ENCODE assay signal across 7 cellular contexts in the genomic region with DNA sequence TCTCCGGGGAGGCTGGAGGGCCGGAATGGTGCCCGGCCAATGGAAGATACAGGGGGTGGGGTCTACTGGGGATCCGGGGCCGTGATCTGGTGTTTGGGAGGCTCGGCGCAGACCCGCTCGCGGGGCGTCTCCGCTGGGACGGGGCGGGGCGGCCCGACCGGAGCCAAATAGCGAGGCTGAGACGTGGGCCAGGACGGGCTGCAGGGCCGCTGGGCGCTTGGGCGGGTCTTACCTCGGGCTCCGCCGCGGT. TPM values are rescaled to one million over a fixed set of nuclear protein-coding genes. Genes with fewer than 3 reads are reported as not detected.
DNase-seq lines count a peak whose midpoint lies in the region; ATAC-seq and TF ChIP-seq lines count a peak whose summit lies in the region.

No MANE protein-coding gene starts in this region.

- no peak for TF ChIP-seq EP300 in esophagus muscularis mucosa (IDR thresholded peaks at IDR 0.05)

- H3K27ac ChIP-seq in OCI-LY1 (ENCODE audit: low read depth, low read length, poor library complexity, severe bottlenecking) (peak overlapping the region; percentile 59), esophagus muscularis mucosa (replicated peaks in 1 of 4) (peak overlapping the region; percentile 92 to 97 (median 96)), temporal lobe (ENCODE audit: low read depth, low read length) (peak overlapping the region; percentile 67)

- H3K27me3 Mint-ChIP-seq in activated T-cell treated with anti-CD3 and anti-CD28 coated beads, Interleukin-2, amount 50 U/mL, for 24 hours = no peaks in the 10 kb centered on the region
- H3K27me3 Mint-ChIP-seq in nephron (ENCODE audit: low read depth) = no peaks in the 10 kb centered on the region

- H3K4me2 ChIP-seq in OCI-LY1 (ENCODE audit: low read length) = peak overlapping the region; percentile 93

- no peak for TF ChIP-seq POLR2A in esophagus muscularis mucosa (IDR thresholded peaks at IDR 0.05; ENCODE audit: low read depth)

- H3K4me1 ChIP-seq in OCI-LY1 (ENCODE audit: insufficient read depth, low read length, severe bottlenecking) (peaks cover 53% of the 10 kb centered on the region), esophagus muscularis mucosa (peaks cover 35 to 56% (median 55%) of the 10 kb centered on the region in 4 donors)

- peaks cover 13% of the 10 kb centered on the region for H3K36me3 Mint-ChIP-seq in activated T-cell treated with anti-CD3 and anti-CD28 coated beads, Interleukin-2, amount 50 U/mL, for 24 hours (ENCODE audit: low read depth)
- no peaks in the 10 kb centered on the region for H3K36me3 Mint-ChIP-seq in nephron (ENCODE audit: low read depth)

- intact Hi-C loops in esophagus muscularis mucosa (cut with DNase I) = loop anchor here (5.0 kb wide), 1 partner anchor 80 kb away; no protein-coding TSS in a partner anchor

- 0% methylated on average over 3 of the region's 27 CpGs for WGBS in esophagus muscularis mucosa

- no peaks in the 10 kb centered on the region for H4K20me1 ChIP-seq in OCI-LY1 (ENCODE audit: insufficient read depth, low read length)

- H3K9me3 ChIP-seq in OCI-LY1 (ENCODE audit: low read length) = no peaks in the 10 kb centered on the region
- no peaks in the 10 kb centered on the region for H3K9me3 ChIP-seq in esophagus muscularis mucosa

- H3K79me2 ChIP-seq in OCI-LY1 (ENCODE audit: insufficient read depth, low read length) = peaks cover 39% of the 10 kb centered on the region

- H3K27me3 ChIP-seq in OCI-LY1 (ENCODE audit: insufficient read depth, low read length) (no peaks in the 10 kb centered on the region), esophagus muscularis mucosa (no peaks in the 10 kb centered on the region)

- H3K4me1 Mint-ChIP-seq in activated T-cell treated with anti-CD3 and anti-CD28 coated beads, Interleukin-2, amount 50 U/mL, for 24 hours (ENCODE audit: low read depth) = peaks cover 37% of the 10 kb centered on the region
- peaks cover 52% of the 10 kb centered on the region for H3K4me1 Mint-ChIP-seq in nephron

- H3K36me3 ChIP-seq in OCI-LY1 (ENCODE audit: insufficient read depth, low read length) = no peaks in the 10 kb centered on the region
- no peaks in the 10 kb centered on the region for H3K36me3 ChIP-seq in esophagus muscularis mucosa

- no peak overlapping the region for H2AFZ ChIP-seq in OCI-LY1 (ENCODE audit: low read length)

- peak overlapping the region; percentile 87 for H3K4me3 ChIP-seq in OCI-LY1 (ENCODE audit: low read depth, low read length, poor library complexity, severe bottlenecking)
- H3K4me3 ChIP-seq in esophagus muscularis mucosa = peak overlapping the region; percentile 74 to 96 (median 87)

- H3F3A ChIP-seq in OCI-LY1 (ENCODE audit: insufficient read depth, low read length) = no peaks in the 10 kb centered on the region

- DNase-seq in activated T-cell treated with anti-CD3 and anti-CD28 coated beads, Interleukin-2, amount 50 U/mL, for 24 hours = no peak
- DNase-seq in esophagus muscularis mucosa (ENCODE audit: extremely low spot score) = peak; percentile 93

- H3K9me2 ChIP-seq in OCI-LY1 (ENCODE audit: low read depth, low read length) = no peaks in the 10 kb centered on the region

- peak overlapping the region; percentile 96 for H3K4me3 Mint-ChIP-seq in activated T-cell treated with anti-CD3 and anti-CD28 coated beads, Interleukin-2, amount 50 U/mL, for 24 hours
- H3K4me3 Mint-ChIP-seq in nephron = peak overlapping the region; percentile 96 to 98 (median 98)

- peak overlapping the region; percentile 73 for H3K9ac ChIP-seq in OCI-LY1 (ENCODE audit: low read length)

- TF ChIP-seq CTCF in OCI-LY1 (IDR thresholded peaks at IDR 0.05; ENCODE audit: low read length) = no peak
- TF ChIP-seq CTCF in esophagus muscularis mucosa (IDR thresholded peaks at IDR 0.05) = no peak
- no peak for TF ChIP-seq CTCF in nephron (IDR thresholded peaks at IDR 0.05; ENCODE audit: unreplicated experiment in 3 of 3)

- peak; percentile 36 for ATAC-seq in GM18870 (IDR thresholded peaks at IDR 0.05; ENCODE audit: unreplicated experiment)
- peak; percentile 49 for ATAC-seq in HG02973 (IDR thresholded peaks at IDR 0.05; ENCODE audit: unreplicated experiment)

- H3K9me3 Mint-ChIP-seq in activated T-cell treated with anti-CD3 and anti-CD28 coated beads, Interleukin-2, amount 50 U/mL, for 24 hours = no peaks in the 10 kb centered on the region
- H3K9me3 Mint-ChIP-seq in nephron = no peaks in the 10 kb centered on the region

- H3K27ac Mint-ChIP-seq in activated T-cell treated with anti-CD3 and anti-CD28 coated beads, Interleukin-2, amount 50 U/mL, for 24 hours = peak overlapping the region; percentile 99
- peak overlapping the region; percentile 87 to 97 (median 93) for H3K27ac Mint-ChIP-seq in nephron

RNA-seq across cellular contexts. Expression of a gene that starts 0.6 kb away (rescaled TPM):
- total RNA-seq in esophagus muscularis mucosa (10 to 100 TPM; 71.1 to 96.8 (median 80.8) TPM), temporal lobe (103 TPM)

RNA-seq across cellular contexts. Expression of a gene that starts 0.8 kb away (rescaled TPM):
- 1 to 10 TPM; 1.7 to 2.4 (median 2.0) TPM for total RNA-seq in esophagus muscularis mucosa
- total RNA-seq in temporal lobe = 3.4 TPM
